In genomic region chr14:102417646-102418045, GRCh38 we compare ENCODE assay signal across 19 cellular contexts. TPM values are rescaled to one million over a fixed set of nuclear protein-coding genes. Genes with fewer than 3 reads are reported as not detected.
DNase-seq lines count a peak whose midpoint lies in the region; FAIRE-seq and TF ChIP-seq lines count a peak whose summit lies in the region.
"Had no signal": no experiment of that assay in that cellular context is flagged by ENCODE, and none has a peak within 500 bp of the region (broad histone marks: within the 10 kb centered on the region; RNA-seq: fewer than 3 reads in every experiment).

No MANE protein-coding gene starts in this region.

- no peak overlapping the region for H3K4ac ChIP-seq in H1 (replicated peaks; ENCODE audit: insufficient read length, low read depth, low read length)

- peak; percentile 22 for DNase-seq in activated CD8-positive, alpha-beta memory T cell treated with anti-CD3 and anti-CD28 coated beads, Interleukin-2, amount 50 U/mL, for 48 hours
- no peak for DNase-seq in activated CD8-positive, alpha-beta memory T cell treated with anti-CD3 and anti-CD28 coated beads for 24 hours
- DNase-seq in H1 (ENCODE audit: low read depth in 1 of 2, low spot score in 2 of 2) (no peak), sigmoid colon (peak; percentile 57), NCI-H1092 (lab: John Stamatoyannopoulos, UW) (no peak), NCI-H2227 treated with DMSO at 0.1 percent for 48 hours (lab: John Stamatoyannopoulos, UW) (no peak)
- DNase-seq in activated T-cell treated with anti-CD3 and anti-CD28 coated beads, Interleukin-2, amount 50 U/mL, for 48 hours = no peak
- DNase-seq: BE2C; IMR-90; KG1; MG63; NCI-H2029; NCI-H446 treated with DMSO at 0.1 percent for 48 hours; NCI-H526; NCI-H82; NK-92 treated with Interleukin-12 subunit alpha and Interleukin-12 subunit beta, amount 100 ng/mL, for 24 hours; PC-3 had no signal

- no peaks in the 10 kb centered on the region for H3K79me2 ChIP-seq in H1 (ENCODE audit: control insufficient read depth in 1 of 2, insufficient read depth in 2 of 2, low read length in 2 of 2)

- H3K79me1 ChIP-seq in H1 (ENCODE audit: low read depth, low read length) = no peaks in the 10 kb centered on the region

- H3K9me3 ChIP-seq in H1 (ENCODE audit: insufficient read depth in 2 of 2, low read depth in 1 of 2, low read length in 1 of 2) = no peaks in the 10 kb centered on the region
- H3K9me3 ChIP-seq in sigmoid colon = no peaks in the 10 kb centered on the region
- H3K9me3 ChIP-seq: BE2C, HAP-1, MG63 had no signal

- TF ChIP-seq POLR2A in H1 (IDR thresholded peaks at IDR 0.05; ENCODE audit: control extremely low read depth in 1 of 2, low read depth in 2 of 2, low read length in 2 of 2) = no peak
- TF ChIP-seq POLR2A in sigmoid colon (IDR thresholded peaks at IDR 0.05) = no peak

- H2BK12ac ChIP-seq in H1 (ENCODE audit: low read depth, low read length) = no peak overlapping the region

- TF ChIP-seq CTCF in H1 (IDR thresholded peaks at IDR 0.05; ENCODE audit: control extremely low read depth in 1 of 3, insufficient read depth in 1 of 3, low read depth in 1 of 3, low read length in 3 of 3) = no peak
- no peak for TF ChIP-seq CTCF in sigmoid colon (IDR thresholded peaks at IDR 0.05)

- peak overlapping the region; percentile 1 for H4K91ac ChIP-seq in H1 (replicated peaks; ENCODE audit: insufficient read length, low read length)

- CTCF ChIA-PET in H1 (lab: Charles Lee; ENCODE audit: partially characterized antibody) = no interaction called here

- no peak overlapping the region for H3K9ac ChIP-seq in H1 (replicated peaks in 1 of 4; ENCODE audit: extremely low read depth in 1 of 4, low read depth in 3 of 4, low read length in 3 of 4)

- H3K36me3 ChIP-seq in H1 (ENCODE audit: control insufficient read depth in 2 of 4, insufficient read depth in 4 of 4, low read length in 3 of 4) (no peaks in the 10 kb centered on the region; a peak in 1 of 8 replicates), sigmoid colon (peaks cover 0 to 25% (median 12%) of the 10 kb centered on the region in 4 donors)
- H3K36me3 ChIP-seq: BE2C, HAP-1, MG63 had no signal

- H2AK5ac ChIP-seq in H1 (ENCODE audit: low read depth, low read length) = 0 out of 2 replicates have a peak overlapping the region, but pooled peaks have one; percentile 5

- H3K56ac ChIP-seq in H1 (replicated peaks; ENCODE audit: insufficient read length, low read depth, low read length) = no peak overlapping the region

- H3K27ac ChIP-seq in H1 (ENCODE audit: low read depth, low read length) (no peak overlapping the region), sigmoid colon (no peak overlapping the region)
- H3K27ac ChIP-seq: 22Rv1 had no signal

- no peak overlapping the region for H3K4me2 ChIP-seq in H1 (ENCODE audit: insufficient read depth in 1 of 2, low read depth in 2 of 2, low read length in 2 of 2)

- H3K27me3 ChIP-seq in H1 (replicated peaks in 1 of 4; ENCODE audit: control insufficient read depth in 3 of 4, extremely low read depth in 1 of 4, insufficient read depth in 3 of 4, low read length in 3 of 4) = no peaks in the 10 kb centered on the region
- no peaks in the 10 kb centered on the region for H3K27me3 ChIP-seq in sigmoid colon
- H3K27me3 ChIP-seq: BE2C, MG63 had no signal

- POLR2A ChIA-PET in H1 (lab: Charles Lee; ENCODE audit: partially characterized antibody) = no interaction called here

- H4K8ac ChIP-seq in H1 (ENCODE audit: extremely low read depth, insufficient read depth, low read length) = 0 out of 2 replicates have a peak overlapping the region, but pooled peaks have one; percentile 0

- no peak overlapping the region for H4K5ac ChIP-seq in H1 (ENCODE audit: insufficient read length, low read depth, low read length)

- no peak overlapping the region for H3K18ac ChIP-seq in H1 (ENCODE audit: extremely low read depth, low read length)

- H3K4me1 ChIP-seq in H1 (replicated peaks in 1 of 4; ENCODE audit: control insufficient read depth in 3 of 4, insufficient read depth in 4 of 4, low read length in 3 of 4) = peaks cover 0 to 3% (median 1%) of the 10 kb centered on the region in 4 experiments; a peak in 1 of 7 replicates
- peaks cover 0 to 16% (median 12%) of the 10 kb centered on the region in 4 donors for H3K4me1 ChIP-seq in sigmoid colon
- H3K4me1 ChIP-seq: BE2C, HAP-1 had no signal

- intact Hi-C loops in sigmoid colon (cut with DNase I) = no loop called here

- TF ChIP-seq EP300 in H1 (IDR thresholded peaks at IDR 0.05; ENCODE audit: borderline replicate concordance in 1 of 2, low read depth in 2 of 2, low read length in 2 of 2) = no peak
- no peak for TF ChIP-seq EP300 in sigmoid colon (IDR thresholded peaks at IDR 0.05)

- H2BK5ac ChIP-seq in H1 (ENCODE audit: low read depth, low read length) = no peak overlapping the region

- H3K14ac ChIP-seq in H1 (ENCODE audit: insufficient read length) = no peak overlapping the region

- H3K4me3 ChIP-seq in H1 (ENCODE audit: extremely low read depth in 1 of 4, insufficient read depth in 2 of 4, low read depth in 3 of 4, low read length in 4 of 4) (no peak overlapping the region), sigmoid colon (no peak overlapping the region)
- H3K4me3 ChIP-seq: HAP-1, MG63 had no signal

- TF ChIP-seq RAD21 in H1 (IDR thresholded peaks at IDR 0.05 in 1 of 2, conservative IDR thresholded peaks at IDR 0.05 in 1 of 2; ENCODE audit: low read depth in 2 of 2, low read length in 2 of 2) = no peak

- no peaks in the 10 kb centered on the region for H3K23me2 ChIP-seq in H1 (ENCODE audit: low read depth, low read length)

- no peaks in the 10 kb centered on the region for H4K20me1 ChIP-seq in H1 (replicated peaks in 1 of 2; ENCODE audit: control insufficient read depth in 1 of 2, insufficient read depth in 2 of 2, low read length in 2 of 2)

- H2AFZ ChIP-seq in H1 (ENCODE audit: low read length) = no peak overlapping the region

- no peak overlapping the region for H2BK120ac ChIP-seq in H1 (replicated peaks; ENCODE audit: low read depth, low read length)

- 99% methylated on average over 12 of the region's 12 CpGs; no CpG with 5 or more reads in 1 of the 2 experiments for WGBS in H1 (ENCODE audit: extremely low coverage in 1 of 2, insufficient coverage in 1 of 2, insufficient read length in 1 of 2, insufficient replicate concordance in 2 of 2, low coverage in 1 of 2, low lambda C conversion rate in 2 of 2, missing lambda C conversion rate in 1 of 2), 2 experiments
- 96 to 97% methylated on average over 12 of the region's 12 CpGs for WGBS in sigmoid colon, 2 donors

- no peak overlapping the region for H2BK20ac ChIP-seq in H1 (ENCODE audit: low read length)

- no peak overlapping the region; the same call in 1 of the 2 replicates for H2BK15ac ChIP-seq in H1 (ENCODE audit: low read length)

- no peak overlapping the region for H3K23ac ChIP-seq in H1 (ENCODE audit: insufficient read length)

- FAIRE-seq in H1 (lab: Jason Lieb, UNC) = no peak

TF ChIP-seq in H1, 55 proteins besides CTCF, POLR2A, EP300 and RAD21:
- TF ChIP-seq ATF2 (IDR thresholded peaks at IDR 0.05; ENCODE audit: low read length) (no peak), CHD2 (IDR thresholded peaks at IDR 0.05; ENCODE audit: low read length) (no peak), HDAC2 (IDR thresholded peaks at IDR 0.05; ENCODE audit: borderline replicate concordance in 1 of 2, low read depth in 2 of 2, low read length in 2 of 2) (no peak), BRCA1 (IDR thresholded peaks at IDR 0.05; ENCODE audit: low read depth, low read length) (no peak), RBBP5 (IDR thresholded peaks at IDR 0.05; ENCODE audit: borderline replicate concordance, low read depth, low read length) (no peak), TAF7 (optimal IDR thresholded peaks at IDR 0.05; ENCODE audit: borderline replicate concordance, low read depth, low read length) (no peak), SUZ12 (IDR thresholded peaks at IDR 0.05; ENCODE audit: low read length) (no peak), TAF1 (IDR thresholded peaks at IDR 0.05; ENCODE audit: low read depth, low read length) (no peak), FOSL1 (IDR thresholded peaks at IDR 0.05; ENCODE audit: insufficient read depth, low read depth, low read length) (no peak)

RNA-seq across cellular contexts. Expression of gene TECPR2, which starts 54.9 kb away (rescaled TPM):
- total RNA-seq in H1 (2021; fragmentation: NEBNext Ultra II Directional; extraction: Animal tissue kit (Norgen Biotek cat#: 25700)) = 19.4 and 23.2 TPM in 2 replicates
- polyA plus RNA-seq in H1 (2011; rRNA removed) (6.8 and 9.2 TPM in 2 replicates), sigmoid colon (1 to 10 TPM; 2.1 to 9.0 (median 8.5) TPM)
- polyA plus RNA-seq in H1 (2011; cell fraction: cytosol; rRNA removed) = 11.0 TPM
- polyA plus RNA-seq in H1 (2011; cell fraction: nucleus; rRNA removed) = 11.4 TPM
- 7.6 to 8.8 TPM (median 8.3 TPM) in 4 replicates for polyA plus RNA-seq in H1 (2012, experiment 1 of 2)
- 4.4 TPM for polyA plus RNA-seq in H1 (2012, experiment 2 of 2)
- polyA plus RNA-seq in H1 (2013, experiment 1 of 2) = 8.5 TPM
- polyA plus RNA-seq in H1 (2013, experiment 2 of 2) = 6.4 TPM
- 17.1 and 21.0 TPM in 2 replicates for polyA minus RNA-seq in H1 (2011; rRNA and poly(A)+ RNA removed)
- polyA minus RNA-seq in H1 (2011; cell fraction: cytosol; rRNA and poly(A)+ RNA removed) = 10.2 TPM
- 14.1 TPM for polyA minus RNA-seq in H1 (2011; cell fraction: nucleus; rRNA and poly(A)+ RNA removed)
- total RNA-seq in sigmoid colon = 10 to 100 TPM; 15.3 to 51.0 (median 17.2) TPM

RNA-seq across cellular contexts. Expression of gene CINP, which starts 55.0 kb away (rescaled TPM):
- total RNA-seq in H1 (2021; fragmentation: NEBNext Ultra II Directional; extraction: Animal tissue kit (Norgen Biotek cat#: 25700)) = 47.8 and 53.2 TPM in 2 replicates
- polyA plus RNA-seq in H1 (2011; rRNA removed) = 51.6 and 59.9 TPM in 2 replicates
- polyA plus RNA-seq in H1 (2011; cell fraction: cytosol; rRNA removed) = 51.3 TPM
- polyA plus RNA-seq in H1 (2011; cell fraction: nucleus; rRNA removed) = 31.1 TPM
- polyA plus RNA-seq in H1 (2012, experiment 1 of 2) = 34.7 to 41.9 TPM (median 36.2 TPM) in 4 replicates
- 40.1 TPM for polyA plus RNA-seq in H1 (2012, experiment 2 of 2)
- polyA plus RNA-seq in H1 (2013, experiment 1 of 2) = 34.2 TPM
- 35.7 TPM for polyA plus RNA-seq in H1 (2013, experiment 2 of 2)
- polyA minus RNA-seq in H1 (2011; rRNA and poly(A)+ RNA removed) = 21.3 and 34.7 TPM in 2 replicates
- polyA minus RNA-seq in H1 (2011; cell fraction: cytosol; rRNA and poly(A)+ RNA removed) = 15.2 TPM
- polyA minus RNA-seq in H1 (2011; cell fraction: nucleus; rRNA and poly(A)+ RNA removed) = 16.9 TPM
- 10 to 100 TPM; 12.5 to 24.6 (median 19.8) TPM for total RNA-seq in sigmoid colon
- 10 to 100 TPM; 21.5 to 46.2 (median 35.0) TPM for polyA plus RNA-seq in sigmoid colon

Comparison
In these comparisons a context has a peak if more than half of its experiments do, and no peak if none do; other contexts are left out.
1. DNase-seq: peak in activated CD8-positive, alpha-beta memory T cell treated with anti-CD3 and anti-CD28 coated beads, Interleukin-2, amount 50 U/mL, for 48 hours (single experiment) and sigmoid colon (single experiment); none in activated CD8-positive, alpha-beta memory T cell treated with anti-CD3 and anti-CD28 coated beads for 24 hours (single experiment), H1 (0 of 2), activated T-cell treated with anti-CD3 and anti-CD28 coated beads, Interleukin-2, amount 50 U/mL, for 48 hours (0 of 2), NCI-H1092 (single experiment) and NCI-H2227 treated with DMSO at 0.1 percent for 48 hours (single experiment).